In genomic region chr6:126444874-126445273, GRCh38 we compare ENCODE assay signal across 19 cellular contexts.
DNase-seq lines count a peak whose midpoint lies in the region; ATAC-seq and TF ChIP-seq lines count a peak whose summit lies in the region.
"Had no signal": no experiment of that assay in that cellular context is flagged by ENCODE, and none has a peak within 500 bp of the region (broad histone marks: within the 10 kb centered on the region; RNA-seq: fewer than 3 reads in every experiment).

No MANE protein-coding gene starts in this region.

- peaks cover 3% of the 10 kb centered on the region; the same call in 1 of the 2 replicates for H3K4me1 ChIP-seq in BE2C
- H3K4me1 ChIP-seq: left ventricle myocardium inferior had no signal

- H3K27ac Mint-ChIP-seq in glutamatergic neuron (ENCODE audit: unreplicated experiment) = no peak overlapping the region
- H3K27ac Mint-ChIP-seq: T-helper 17 cell had no signal

- H3K9me3 ChIP-seq in BE2C = no peaks in the 10 kb centered on the region
- H3K9me3 ChIP-seq: A549, esophagus muscularis mucosa, uterus had no signal

- no peak for ATAC-seq in HG03457 (IDR thresholded peaks at IDR 0.05; ENCODE audit: unreplicated experiment)
- ATAC-seq: A549; activated CD4-positive, CD25-positive, alpha-beta regulatory T cell treated with anti-CD3 and anti-CD28 coated beads, Interleukin-2, amount 50 U/mL, for 24 hours; T-helper 17 cell had no signal

- no peaks in the 10 kb centered on the region for H3K9me3 Mint-ChIP-seq in glutamatergic neuron (ENCODE audit: unreplicated experiment)

- no peak overlapping the region for H3K4me3 ChIP-seq in fibroblast of mammary gland (ENCODE audit: control insufficient read depth, low read depth, low read length)
- H3K4me3 ChIP-seq in BE2C (ENCODE audit: low read depth, low read length) = no peak overlapping the region
- H3K4me3 ChIP-seq: A549, esophagus muscularis mucosa, left ventricle myocardium inferior, uterus had no signal

- H3K27me3 ChIP-seq in BE2C = no peaks in the 10 kb centered on the region
- H3K27me3 ChIP-seq: esophagus muscularis mucosa, uterus had no signal

- H3K36me3 ChIP-seq in BE2C = no peaks in the 10 kb centered on the region
- H3K36me3 ChIP-seq: esophagus muscularis mucosa, left ventricle myocardium inferior, uterus had no signal

- no peak overlapping the region for H3K4me3 Mint-ChIP-seq in glutamatergic neuron (ENCODE audit: unreplicated experiment)
- H3K4me3 Mint-ChIP-seq: T-helper 17 cell had no signal

- no peaks in the 10 kb centered on the region for H3K36me3 Mint-ChIP-seq in glutamatergic neuron (ENCODE audit: unreplicated experiment)

- H3K27me3 Mint-ChIP-seq in glutamatergic neuron (ENCODE audit: unreplicated experiment) = no peaks in the 10 kb centered on the region
- H3K27me3 Mint-ChIP-seq: T-helper 17 cell had no signal

- no peaks in the 10 kb centered on the region for H3K4me1 Mint-ChIP-seq in glutamatergic neuron (ENCODE audit: low read depth, unreplicated experiment)
- H3K4me1 Mint-ChIP-seq: T-helper 17 cell had no signal

- DNase-seq in AG20443 (ENCODE audit: low spot score) = peak; percentile 8
- DNase-seq in NCI-H82 treated with DMSO at 0.1 percent for 48 hours (lab: John Stamatoyannopoulos, UW; ENCODE audit: unreplicated experiment) = peak; percentile 24
- DNase-seq in fibroblast of mammary gland (ENCODE audit: low read depth) = peak; percentile 38
- peak; percentile 40 for DNase-seq in myocyte (ENCODE audit: low read depth)
- no peak for DNase-seq in glutamatergic neuron
- DNase-seq in BE2C = no peak
- no peak for DNase-seq in stimulated activated CD4-positive, alpha-beta T cell treated with anti-CD3 and anti-CD28 coated beads, Interleukin-4, amount 100 ng/mL, for 1 hour
- DNase-seq: activated gamma-delta T cell, dermis blood vessel endothelial cell, left ventricle myocardium inferior, NCI-H1417, NCI-H2227 treated with DMSO at 0.1 percent for 48 hours, Right ventricle myocardium superior, T-helper 17 cell, uterus had no signal

- TF ChIP-seq CTCF in fibroblast of mammary gland (conservative IDR thresholded peaks at IDR 0.05; ENCODE audit: control insufficient read depth, insufficient read depth, low read depth, low read length) (no peak), glutamatergic neuron (IDR thresholded peaks at IDR 0.05; ENCODE audit: partially characterized antibody, unreplicated experiment) (no peak), BE2C (IDR thresholded peaks at IDR 0.05; ENCODE audit: low read depth, low read length) (no peak)

Comparison
In these comparisons a context has a peak if more than half of its experiments do, and no peak if none do; other contexts are left out.
1. DNase-seq: peak in AG20443 (single experiment), NCI-H82 treated with DMSO at 0.1 percent for 48 hours (single experiment), fibroblast of mammary gland (single experiment) and myocyte (single experiment); none in glutamatergic neuron (single experiment), BE2C (single experiment) and stimulated activated CD4-positive, alpha-beta T cell treated with anti-CD3 and anti-CD28 coated beads, Interleukin-4, amount 100 ng/mL, for 1 hour (single experiment).